ENCODE assay signal across 4 cellular contexts in genomic region chr12:77850698-77851097, GRCh38.
"Had no signal": no experiment of that assay in that cellular context is flagged by ENCODE, and none has a peak within 500 bp of the region (broad histone marks: within the 10 kb centered on the region; RNA-seq: fewer than 3 reads in every experiment).

No MANE protein-coding gene starts in this region.

- H3K4me2 ChIP-seq: GM23338 had no signal

- DNase-seq: H9, HCEC 1CT had no signal

- H3K4me3 ChIP-seq: GM23338 had no signal

- H3K27ac ChIP-seq: HL-60 had no signal

- H2AFZ ChIP-seq: GM23338 had no signal
